14 cellular contexts compared by ENCODE assay signal in the genomic region with DNA sequence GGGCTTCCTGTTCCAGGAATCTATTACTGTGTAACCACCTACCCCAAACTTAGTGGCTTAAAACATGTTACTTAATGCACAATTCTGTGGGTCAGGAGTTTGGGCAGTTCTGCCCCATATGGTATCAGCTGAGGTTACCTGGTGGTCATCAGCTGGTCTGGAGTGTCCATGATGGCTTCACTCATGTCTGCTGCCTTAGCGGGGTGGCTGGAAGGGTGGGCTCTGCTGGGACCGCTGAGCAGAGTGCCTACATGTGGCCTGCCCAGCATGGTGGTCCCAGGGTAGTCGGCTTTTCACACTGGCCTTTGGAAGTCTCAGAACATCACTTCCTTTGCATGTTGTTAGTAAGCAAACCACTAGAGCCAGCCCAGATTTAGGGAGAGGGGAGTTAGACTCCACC. TPM values are rescaled to one million over a fixed set of nuclear protein-coding genes. Genes with fewer than 3 reads are reported as not detected.
DNase-seq lines count a peak whose midpoint lies in the region; ATAC-seq and TF ChIP-seq lines count a peak whose summit lies in the region.
"Had no signal": no experiment of that assay in that cellular context is flagged by ENCODE, and none has a peak within 500 bp of the region (broad histone marks: within the 10 kb centered on the region; RNA-seq: fewer than 3 reads in every experiment).

No MANE protein-coding gene starts in this region.

- H3K9me3 ChIP-seq in left lung, result no peaks in the 10 kb centered on the region
- no peaks in the 10 kb centered on the region for H3K9me3 ChIP-seq in thymus (ENCODE audit: control insufficient read depth)
- H3K9me3 ChIP-seq: esophagus squamous epithelium had no signal

- ATAC-seq in activated T-cell treated with anti-CD3 and anti-CD28 coated beads, Interleukin-2, amount 50 U/mL, for 72 hours (replicated peaks in 1 of 2), result no peak
- ATAC-seq in activated CD8-positive, alpha-beta T cell treated with anti-CD3 and anti-CD28 coated beads for 36 hours, result no peak
- ATAC-seq in left lung (peak; percentile 8), left cardiac atrium (no peak)

- peak overlapping the region; percentile 54 to 63 for H3K4me3 Mint-ChIP-seq in activated T-cell treated with anti-CD3 and anti-CD28 coated beads, Interleukin-2, amount 50 U/mL, for 72 hours
- H3K4me3 Mint-ChIP-seq in activated CD8-positive, alpha-beta T cell treated with anti-CD3 and anti-CD28 coated beads for 36 hours, result no peak overlapping the region
- H3K4me3 Mint-ChIP-seq: brain had no signal

- H3K27ac Mint-ChIP-seq in activated T-cell treated with anti-CD3 and anti-CD28 coated beads, Interleukin-2, amount 50 U/mL, for 72 hours, result peak overlapping the region; percentile 67
- H3K27ac Mint-ChIP-seq in activated CD8-positive, alpha-beta T cell treated with anti-CD3 and anti-CD28 coated beads for 36 hours, result peak overlapping the region; percentile 47

- POLR2A ChIA-PET in activated CD8-positive, alpha-beta T cell treated with anti-CD3 and anti-CD28 coated beads for 36 hours (lab: Charles Lee), result interaction anchor here (1.2 kb wide), 1 partner anchor 13 kb away, joined by 6 read pairs; no protein-coding TSS in a partner anchor

- intact Hi-C loops in activated CD8-positive, alpha-beta T cell treated with anti-CD3 and anti-CD28 coated beads for 36 hours (cut with micrococcal nuclease), result no loop called here
- intact Hi-C loops in left lung (cut with DNase I), result no loop called here
- intact Hi-C loops in left cardiac atrium (cut with DNase I), result no loop called here

- H3K36me3 Mint-ChIP-seq in activated T-cell treated with anti-CD3 and anti-CD28 coated beads, Interleukin-2, amount 50 U/mL, for 72 hours (ENCODE audit: insufficient read depth in 2 of 2), result peaks cover 8 to 9% of the 10 kb centered on the region in 2 donors
- H3K36me3 Mint-ChIP-seq in activated CD8-positive, alpha-beta T cell treated with anti-CD3 and anti-CD28 coated beads for 36 hours (ENCODE audit: low read depth), result peaks cover 2% of the 10 kb centered on the region

- H3K4me1 Mint-ChIP-seq in activated T-cell treated with anti-CD3 and anti-CD28 coated beads, Interleukin-2, amount 50 U/mL, for 72 hours (ENCODE audit: low read depth), result peaks cover 50% of the 10 kb centered on the region
- peaks cover 44% of the 10 kb centered on the region for H3K4me1 Mint-ChIP-seq in activated CD8-positive, alpha-beta T cell treated with anti-CD3 and anti-CD28 coated beads for 36 hours (ENCODE audit: low read depth)

- H3K27ac ChIP-seq in left lung (peak overlapping the region in 1 of 2 donors; percentile 27), thymus (ENCODE audit: low read depth) (peak overlapping the region; percentile 93)

- no peak for TF ChIP-seq CTCF in activated CD8-positive, alpha-beta T cell treated with anti-CD3 and anti-CD28 coated beads for 36 hours (IDR thresholded peaks at IDR 0.05)
- no peak for TF ChIP-seq CTCF in left lung (IDR thresholded peaks at IDR 0.05)

- H3K9me3 Mint-ChIP-seq in activated T-cell treated with anti-CD3 and anti-CD28 coated beads, Interleukin-2, amount 50 U/mL, for 72 hours, result peaks cover 3 to 5% of the 10 kb centered on the region in 2 donors
- peaks cover 5% of the 10 kb centered on the region for H3K9me3 Mint-ChIP-seq in activated CD8-positive, alpha-beta T cell treated with anti-CD3 and anti-CD28 coated beads for 36 hours

- DNase-seq in activated T-cell treated with anti-CD3 and anti-CD28 coated beads, Interleukin-2, amount 50 U/mL, for 72 hours, result no peak
- no peak for DNase-seq in activated T-cell treated with anti-CD3 and anti-CD28 coated beads for 4 hours
- DNase-seq in activated CD8-positive, alpha-beta T cell treated with anti-CD3 and anti-CD28 coated beads for 36 hours, result no peak
- DNase-seq in left lung, result no peak
- no peak for DNase-seq in H7
- DNase-seq in dedifferentiated amniotic fluid mesenchymal stem cell (ENCODE audit: extremely low spot score), result no peak
- no peak for DNase-seq in left cardiac atrium
- DNase-seq: activated effector memory CD4-positive, alpha-beta T cell treated with anti-CD3 and anti-CD28 coated beads, Interleukin-2, amount 50 U/mL, for 16 hours; esophagus squamous epithelium; hypothalamus; NCI-H1092 had no signal

- WGBS in thymus, result 88% methylated on average over 3 of the region's 3 CpGs

- CTCF ChIA-PET in activated CD8-positive, alpha-beta T cell treated with anti-CD3 and anti-CD28 coated beads for 36 hours (lab: Charles Lee), result no interaction called here

- H3K4me1 ChIP-seq in left lung (peaks cover 0 to 15% of the 10 kb centered on the region in 2 donors), thymus (ENCODE audit: control insufficient read depth, insufficient read depth, low read length) (peaks cover 76% of the 10 kb centered on the region)

- H3K36me3 ChIP-seq in left lung (no peaks in the 10 kb centered on the region), thymus (ENCODE audit: control insufficient read depth, insufficient read depth) (no peaks in the 10 kb centered on the region), H7 (replicated peaks; ENCODE audit: control insufficient read depth, insufficient read depth, low read length) (no peaks in the 10 kb centered on the region)
- H3K36me3 ChIP-seq: esophagus squamous epithelium, tibial nerve had no signal

- no peak overlapping the region for H3K4me3 ChIP-seq in left lung
- no peak overlapping the region for H3K4me3 ChIP-seq in thymus (ENCODE audit: low read length)
- H3K4me3 ChIP-seq in H7 (ENCODE audit: insufficient read depth, low read depth, low read length), result no peak overlapping the region
- H3K4me3 ChIP-seq: esophagus squamous epithelium, tibial nerve had no signal

- no peaks in the 10 kb centered on the region for H3K27me3 Mint-ChIP-seq in activated T-cell treated with anti-CD3 and anti-CD28 coated beads, Interleukin-2, amount 50 U/mL, for 72 hours (ENCODE audit: low read depth)
- no peaks in the 10 kb centered on the region for H3K27me3 Mint-ChIP-seq in activated CD8-positive, alpha-beta T cell treated with anti-CD3 and anti-CD28 coated beads for 36 hours

- H3K27me3 ChIP-seq in left lung, result no peaks in the 10 kb centered on the region
- H3K27me3 ChIP-seq in thymus (ENCODE audit: control insufficient read depth, insufficient read depth), result no peaks in the 10 kb centered on the region
- no peaks in the 10 kb centered on the region for H3K27me3 ChIP-seq in H7 (ENCODE audit: control insufficient read depth, insufficient read depth, low read length)
- H3K27me3 ChIP-seq: esophagus squamous epithelium, tibial nerve had no signal

RNA-seq across cellular contexts. Expression of gene PELI2, which starts 53.9 kb away (rescaled TPM):
- 10 to 100 TPM; 11.3 to 11.7 TPM for total RNA-seq in activated T-cell treated with anti-CD3 and anti-CD28 coated beads, Interleukin-2, amount 50 U/mL, for 72 hours
- total RNA-seq in activated CD8-positive, alpha-beta T cell treated with anti-CD3 and anti-CD28 coated beads for 36 hours, result 1 to 10 TPM; 2.7 to 3.4 TPM
- 10 to 100 TPM; 10.3 to 15.0 TPM for total RNA-seq in left lung
- polyA plus RNA-seq in thymus, result 8.6 TPM
- total RNA-seq in H7 (2014; rRNA removed; shearing (Covaris generic)), result 10.9 and 11.9 TPM in 2 replicates
- total RNA-seq in left cardiac atrium, result 1 to 10 TPM; 3.0 to 3.7 TPM
